16 cellular contexts compared by ENCODE assay signal in the genomic region with DNA sequence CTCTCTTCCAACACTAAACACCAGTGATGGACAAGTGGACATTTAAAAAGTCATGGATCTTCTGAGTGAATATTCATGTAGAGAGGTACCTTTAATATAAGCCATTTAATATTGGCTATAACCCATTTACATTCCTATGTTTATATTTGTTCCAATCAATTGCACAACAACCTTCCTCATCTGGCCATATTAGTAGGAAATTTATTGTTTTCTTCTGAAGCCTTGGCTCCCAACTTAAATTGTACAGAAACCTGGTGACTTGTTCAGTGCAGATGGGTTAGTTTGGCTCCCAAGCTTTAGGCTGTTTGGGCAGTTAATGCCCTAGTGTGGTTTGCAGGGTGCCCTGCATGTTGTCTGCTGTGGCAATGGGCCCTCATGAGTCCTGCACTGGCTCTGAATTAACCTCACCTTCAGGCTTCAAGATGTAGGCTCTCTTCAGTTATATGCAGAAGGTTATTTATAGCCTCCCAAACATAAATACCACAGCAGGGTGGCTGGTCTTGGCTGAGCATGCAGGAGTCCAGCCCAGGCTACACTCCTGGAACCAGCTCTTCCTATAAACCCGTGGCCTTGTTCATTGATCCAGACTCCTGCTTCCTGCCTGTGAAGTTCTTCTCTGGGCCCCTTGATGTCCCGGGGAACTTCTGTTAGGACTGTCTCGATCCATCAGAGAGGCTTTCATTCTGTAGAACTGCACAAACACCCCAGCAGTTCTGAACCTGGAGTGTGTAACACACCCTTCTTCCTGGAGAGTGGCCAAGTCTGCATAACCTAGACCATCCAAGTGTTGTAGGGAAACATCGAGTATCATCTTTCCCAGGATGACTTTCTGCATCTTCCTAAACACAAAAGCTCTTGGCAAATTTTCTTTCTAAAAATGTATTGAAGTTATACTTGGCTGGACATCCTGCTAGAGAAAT. TPM values are rescaled to one million over a fixed set of nuclear protein-coding genes. Genes with fewer than 3 reads are reported as not detected.
DNase-seq lines count a peak whose midpoint lies in the region; ATAC-seq, FAIRE-seq and TF ChIP-seq lines count a peak whose summit lies in the region.
"Had no signal": no experiment of that assay in that cellular context is flagged by ENCODE, and none has a peak within 500 bp of the region (broad histone marks: within the 10 kb centered on the region; RNA-seq: fewer than 3 reads in every experiment).

No MANE protein-coding gene starts in this region.

- dilution Hi-C loops in keratinocyte (cut with MboI; ENCODE audit: extremely low pct_ligation_motif_present, low sequenced_read_pairs) = no loop called here

- H2AFZ ChIP-seq in keratinocyte (ENCODE audit: control insufficient read depth, low read length) = peak overlapping the region; percentile 58

- H3K9me3 ChIP-seq in keratinocyte (ENCODE audit: control insufficient read depth, low read depth, low read length) = no peaks in the 10 kb centered on the region
- H3K9me3 ChIP-seq: heart right ventricle, Peyer's patch, testis had no signal

- H3K4me3 ChIP-seq in astrocyte of the cerebellum (ENCODE audit: low read depth, low read length) (no peak overlapping the region), keratinocyte (ENCODE audit: control insufficient read depth in 2 of 3, extremely low read depth in 1 of 3, insufficient read depth in 2 of 3, low read depth in 1 of 3, low read length in 3 of 3) (no peak overlapping the region)
- H3K4me3 ChIP-seq: heart right ventricle, Peyer's patch, testis had no signal

- peaks cover 36% of the 10 kb centered on the region for H3K4me1 ChIP-seq in keratinocyte (ENCODE audit: control insufficient read depth, extremely low read depth, insufficient read depth, low read length)

- DNase-seq in HT1080 (ENCODE audit: low read depth) = peak; percentile 30
- DNase-seq in astrocyte of the cerebellum (ENCODE audit: low read depth) = peak; percentile 58
- no peak for DNase-seq in keratinocyte (ENCODE audit: low read depth, low spot score)
- no peak for DNase-seq in caudate nucleus (lab: John Stamatoyannopoulos, UW)
- DNase-seq: activated CD4-positive, CD25-positive, alpha-beta regulatory T cell; cerebellar nuclear complex; heart right ventricle; NCI-H1092 treated with DMSO at 0.1 percent for 48 hours; NCI-H510A; Peyer's patch; testis had no signal

- no peaks in the 10 kb centered on the region for H3K27me3 ChIP-seq in keratinocyte (ENCODE audit: control insufficient read depth, extremely low read depth, insufficient read depth, low read length)
- H3K27me3 ChIP-seq: heart right ventricle, Peyer's patch, testis had no signal

- no peak for TF ChIP-seq CTCF in C4-2B (conservative IDR thresholded peaks at IDR 0.05)
- no peak for TF ChIP-seq CTCF in astrocyte of the cerebellum (IDR thresholded peaks at IDR 0.05; ENCODE audit: low read depth, low read length, missing control alignments)
- TF ChIP-seq CTCF in keratinocyte (optimal IDR thresholded peaks at IDR 0.05 in 1 of 3, IDR thresholded peaks at IDR 0.05 in 1 of 3, conservative IDR thresholded peaks at IDR 0.05 in 1 of 3; ENCODE audit: extremely low read depth in 1 of 3, insufficient read depth in 2 of 3, low read length in 3 of 3) = no peak

- peak; percentile 43 for FAIRE-seq in keratinocyte (lab: Jason Lieb, UNC)

- H3K9ac ChIP-seq in keratinocyte (ENCODE audit: control insufficient read depth, extremely low read depth, insufficient read depth, low read length) = no peak overlapping the region

- peak overlapping the region; percentile 22; the same call in 1 of the 2 replicates for H3K27ac ChIP-seq in C4-2B
- H3K27ac ChIP-seq in keratinocyte (ENCODE audit: control insufficient read depth, insufficient read depth, low read length) = no peak overlapping the region
- no peak overlapping the region for H3K27ac ChIP-seq in caudate nucleus (ENCODE audit: low read depth, low read length)
- H3K27ac ChIP-seq: Peyer's patch had no signal

- ATAC-seq in GM19035 (IDR thresholded peaks at IDR 0.05; ENCODE audit: unreplicated experiment) (no peak), GM19452 (IDR thresholded peaks at IDR 0.05; ENCODE audit: unreplicated experiment) (no peak), GM19023 (IDR thresholded peaks at IDR 0.05; ENCODE audit: unreplicated experiment) (no peak)
- ATAC-seq: left lobe of liver had no signal

- no peaks in the 10 kb centered on the region for H3K9me1 ChIP-seq in keratinocyte (ENCODE audit: control insufficient read depth, extremely low read depth, insufficient read depth, low read length)

- H3K79me2 ChIP-seq in keratinocyte (ENCODE audit: control insufficient read depth, insufficient read depth, low read length) = no peaks in the 10 kb centered on the region

- in situ Hi-C loops in astrocyte of the cerebellum (cut with HindIII; ENCODE audit: low sequenced_read_pairs) = no loop called here

- no peaks in the 10 kb centered on the region for H4K20me1 ChIP-seq in keratinocyte (ENCODE audit: control insufficient read depth, extremely low read depth, insufficient read depth, low read length)

- H3K4me2 ChIP-seq in keratinocyte (ENCODE audit: control insufficient read depth, extremely low read depth, insufficient read depth, low read depth, low read length) = peak overlapping the region; percentile 25

- no peaks in the 10 kb centered on the region for H3K36me3 ChIP-seq in keratinocyte (ENCODE audit: control insufficient read depth in 2 of 2, extremely low read depth in 1 of 2, insufficient read depth in 2 of 2, low read length in 2 of 2)
- H3K36me3 ChIP-seq: heart right ventricle, Peyer's patch had no signal

RNA-seq across cellular contexts. Expression of gene DUT, which starts 57.0 kb away (rescaled TPM):
- total RNA-seq in HT1080 (2014; rRNA removed; shearing (Covaris generic)) = 132 and 160 TPM in 2 replicates
- polyA plus RNA-seq in HT1080 (2015; cell fraction: cytosol; rRNA removed) = 161 and 165 TPM in 2 replicates
- polyA plus RNA-seq in HT1080 (2015; cell fraction: nucleus; rRNA removed) = 140 and 170 TPM in 2 replicates
- polyA plus RNA-seq in keratinocyte = 46.2 to 79.8 TPM (median 52.5 TPM) in 3 replicates
- polyA plus RNA-seq in keratinocyte (2011; ENCODE audit: low read depth) = 70.3 TPM
- polyA plus RNA-seq in keratinocyte (2011; cell fraction: cytosol; rRNA removed) = 38.2 and 45.0 TPM in 2 replicates
- polyA plus RNA-seq in keratinocyte (2011; cell fraction: nucleus; rRNA removed) = 35.1 and 71.5 TPM in 2 replicates
- 57.4 and 70.3 TPM in 2 replicates for polyA plus RNA-seq in keratinocyte (2012; ENCODE audit: low replicate concordance)
- 4.3 to 8.8 TPM (median 5.5 TPM) in 3 replicates for polyA minus RNA-seq in keratinocyte
- polyA minus RNA-seq in keratinocyte (2011; cell fraction: cytosol; rRNA and poly(A)+ RNA removed) = 50.3 TPM
- polyA minus RNA-seq in keratinocyte (2011; cell fraction: nucleus; rRNA and poly(A)+ RNA removed) = 8.8 and 11.3 TPM in 2 replicates

Comparison
In these comparisons a context has a peak if more than half of its experiments do, and no peak if none do; other contexts are left out.
1. DNase-seq: peak in HT1080 (single experiment) and astrocyte of the cerebellum (single experiment); none in keratinocyte (single experiment) and caudate nucleus (0 of 61).